In the genomic region with DNA sequence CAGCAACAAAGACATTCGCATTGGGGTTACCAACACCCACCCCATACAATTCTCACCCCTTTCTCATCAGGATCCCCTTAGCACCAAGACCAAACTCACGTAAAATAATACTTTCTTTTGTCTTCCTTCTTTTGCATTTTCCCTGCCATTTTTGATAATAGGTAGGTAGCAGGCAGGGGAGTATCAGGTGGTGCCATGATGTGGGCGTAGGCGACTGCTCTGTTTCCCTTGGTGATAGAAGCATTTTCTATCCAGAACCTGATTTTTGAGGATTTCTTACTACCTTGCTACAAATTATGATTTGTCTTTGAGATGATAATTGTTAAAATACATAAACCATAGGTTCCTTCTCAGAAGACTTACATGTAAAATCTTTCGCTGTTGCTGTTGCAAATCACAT, we compare ENCODE assay signal across 1 cellular context.
TF ChIP-seq lines count a peak whose summit lies in the region.

No MANE protein-coding gene starts in this region.

TF ChIP-seq in SK-N-SH, 30 proteins besides CTCF, POLR2A, EP300 and RAD21 (continued from another document):
- TF ChIP-seq, protein P1, sequence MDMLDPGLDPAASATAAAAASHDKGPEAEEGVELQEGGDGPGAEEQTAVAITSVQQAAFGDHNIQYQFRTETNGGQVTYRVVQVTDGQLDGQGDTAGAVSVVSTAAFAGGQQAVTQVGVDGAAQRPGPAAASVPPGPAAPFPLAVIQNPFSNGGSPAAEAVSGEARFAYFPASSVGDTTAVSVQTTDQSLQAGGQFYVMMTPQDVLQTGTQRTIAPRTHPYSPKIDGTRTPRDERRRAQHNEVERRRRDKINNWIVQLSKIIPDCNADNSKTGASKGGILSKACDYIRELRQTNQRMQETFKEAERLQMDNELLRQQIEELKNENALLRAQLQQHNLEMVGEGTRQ (IDR thresholded peaks at IDR 0.05; ENCODE audit: borderline replicate concordance, low read depth, low read length): no peak
- TF ChIP-seq, protein P2, sequence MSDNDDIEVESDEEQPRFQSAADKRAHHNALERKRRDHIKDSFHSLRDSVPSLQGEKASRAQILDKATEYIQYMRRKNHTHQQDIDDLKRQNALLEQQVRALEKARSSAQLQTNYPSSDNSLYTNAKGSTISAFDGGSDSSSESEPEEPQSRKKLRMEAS (IDR thresholded peaks at IDR 0.05; ENCODE audit: low read depth): no peak
